ENCODE assay signal across 8 cellular contexts in the genomic region with DNA sequence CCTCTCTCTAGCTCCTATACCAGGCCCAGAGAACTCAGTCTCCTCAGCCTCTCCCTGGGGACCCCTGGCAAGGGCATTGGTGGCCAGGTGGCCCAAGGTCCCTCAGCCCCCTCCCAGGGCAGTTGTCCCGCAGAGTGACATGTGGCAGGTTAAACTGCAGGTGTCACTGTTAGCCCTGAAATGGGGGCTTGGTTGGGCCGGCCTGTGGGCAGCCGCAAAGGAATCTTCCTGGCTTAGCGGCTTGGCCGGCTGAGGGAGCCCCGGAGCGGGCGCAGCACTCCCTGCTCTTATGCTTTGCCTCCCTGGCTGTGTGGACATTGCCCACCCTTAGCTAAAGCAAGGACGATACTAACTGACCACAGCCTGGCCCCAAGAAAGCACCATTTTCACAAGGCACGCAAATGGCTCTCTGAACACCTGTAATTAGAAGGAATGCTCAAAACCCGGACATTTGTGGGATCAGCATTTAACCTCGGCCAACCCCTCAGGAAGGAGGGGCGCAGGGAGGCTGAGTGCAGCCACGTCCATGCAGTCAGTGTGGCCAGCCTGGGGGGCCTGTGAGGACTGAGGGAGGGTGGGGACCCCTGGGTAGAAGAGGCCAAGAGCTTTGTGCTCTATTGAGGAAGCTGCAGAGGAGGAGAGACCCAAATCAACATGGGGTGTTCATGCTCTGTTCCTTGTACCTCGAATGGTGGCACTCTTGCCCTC.
DNase-seq lines count a peak whose midpoint lies in the region; ATAC-seq, FAIRE-seq and TF ChIP-seq lines count a peak whose summit lies in the region.

No MANE protein-coding gene starts in this region.

- H3K9me3 ChIP-seq in SU-DHL-6 (ENCODE audit: insufficient read depth, low read length) (no peaks in the 10 kb centered on the region), pancreas (no peaks in the 10 kb centered on the region)

- H3K27me3 ChIP-seq in SU-DHL-6 (ENCODE audit: low read length) = no peaks in the 10 kb centered on the region
- H3K27me3 ChIP-seq in pancreas = peaks cover 0 to 3% (median 0%) of the 10 kb centered on the region in 4 donors

- TF ChIP-seq CTCF in LNCAP (IDR thresholded peaks at IDR 0.05) (peak; percentile 80), SU-DHL-6 (IDR thresholded peaks at IDR 0.05; ENCODE audit: insufficient read depth, low read length, poor library complexity, severe bottlenecking) (peak; percentile 40), pancreas (IDR thresholded peaks at IDR 0.05) (peak in 2 of 4 donors; percentile 28 to 40)

- FAIRE-seq in pancreas (lab: Jason Lieb, UNC) = no peak

- no peak overlapping the region for H3K9ac ChIP-seq in SU-DHL-6 (ENCODE audit: low read length)

- WGBS in pancreas, 2 donors = 16 to 18% methylated on average over 15 of the region's 15 CpGs

- peak; percentile 78 for ATAC-seq in GM21381 (IDR thresholded peaks at IDR 0.05; ENCODE audit: unreplicated experiment)
- peak; percentile 65 to 95 (median 86) for ATAC-seq in pancreas
- ATAC-seq in GM21825 (IDR thresholded peaks at IDR 0.05; ENCODE audit: unreplicated experiment) = no peak

- H3K9me2 ChIP-seq in SU-DHL-6 (replicated peaks; ENCODE audit: insufficient read depth, low read length) = no peaks in the 10 kb centered on the region

- H3K27ac ChIP-seq in SU-DHL-6 (ENCODE audit: low read depth, low read length) (no peak overlapping the region), pancreas (no peak overlapping the region)

- peak; percentile 57 for DNase-seq in ELR (ENCODE audit: low read depth)
- DNase-seq in erythroblast (lab: John Stamatoyannopoulos, UW) = peak; percentile 62 to 67
- peak in 4 of 6 donors; percentile 34 to 73 (median 54) for DNase-seq in pancreas
- no peak for DNase-seq in globus pallidus (ENCODE audit: low spot score)

- intact Hi-C loops in pancreas (cut with DNase I) = loop anchor here in 2 of 3 donors (5.0 to 10.0 kb wide), 2 partner anchors 158 to 160 kb away; no protein-coding TSS in a partner anchor

- H3F3A ChIP-seq in SU-DHL-6 (ENCODE audit: insufficient read depth) = no peaks in the 10 kb centered on the region

- no peaks in the 10 kb centered on the region for H4K20me1 ChIP-seq in SU-DHL-6 (ENCODE audit: low read depth, low read length)

- no peaks in the 10 kb centered on the region for H3K4me1 ChIP-seq in pancreas

- no peak overlapping the region for H2AFZ ChIP-seq in SU-DHL-6 (ENCODE audit: low read depth, low read length, severe bottlenecking)

- H3K4me3 ChIP-seq in SU-DHL-6 (ENCODE audit: insufficient read depth, low read length, poor library complexity, severe bottlenecking) (no peak overlapping the region), pancreas (no peak overlapping the region)

- TF ChIP-seq POLR2A in erythroblast (IDR thresholded peaks at IDR 0.05; ENCODE audit: low read length) = no peak

- H3K36me3 ChIP-seq in SU-DHL-6 (ENCODE audit: low read length) (no peaks in the 10 kb centered on the region), pancreas (no peaks in the 10 kb centered on the region)

- no peak overlapping the region for H3K4me2 ChIP-seq in SU-DHL-6 (ENCODE audit: low read depth, low read length, poor library complexity, severe bottlenecking)

- H3K79me2 ChIP-seq in SU-DHL-6 (ENCODE audit: insufficient read depth, low read length) = no peaks in the 10 kb centered on the region
